31 cellular contexts compared by ENCODE assay signal in genomic region chr3:13177236-13177635, GRCh38.
"Had no signal": no experiment of that assay in that cellular context is flagged by ENCODE, and none has a peak within 500 bp of the region (broad histone marks: within the 10 kb centered on the region; RNA-seq: fewer than 3 reads in every experiment).

No MANE protein-coding gene starts in this region.

- H3K27me3 ChIP-seq: adrenal gland, ascending aorta, cardiac muscle cell had no signal

- DNase-seq: activated B cell treated with CpG ODN at 0.5 μM for 24 hours; activated CD4-positive, alpha-beta memory T cell treated with anti-CD3 and anti-CD28 coated beads for 36 hours; activated CD4-positive, alpha-beta T cell treated with anti-CD3 and anti-CD28 coated beads for 4 hours; activated CD4-positive, alpha-beta T cell treated with anti-CD3 and anti-CD28 coated beads, Interleukin-2, amount 10 ng/mL, durations not matched to agents 24 days and 14 days; activated CD4-positive, alpha-beta T cell treated with anti-CD3 and anti-CD28 coated beads, Interleukin-2, amount 50 U/mL, for 1 hour; activated CD4-positive, alpha-beta T cell treated with anti-CD3 and anti-CD28 coated beads, Interleukin-2, amount 50 U/mL, for 4 hours; activated CD4-positive, CD25-positive, alpha-beta regulatory T cell treated with anti-CD3 and anti-CD28 coated beads, Interleukin-2, amount 50 U/mL, for 72 hours; activated CD8-positive, alpha-beta memory T cell treated with anti-CD3 and anti-CD28 coated beads, Interleukin-2, amount 50 U/mL, for 4 hours; activated CD8-positive, alpha-beta T cell treated with anti-CD3 and anti-CD28 coated beads for 36 hours; activated effector memory CD4-positive, alpha-beta T cell treated with anti-CD3 and anti-CD28 coated beads, Interleukin-2, amount 50 U/mL, for 16 hours; activated gamma-delta T cell treated with Interleukin-2 at 50 U/mL for 16 hours; activated naive CD4-positive, alpha-beta T cell; activated naive CD4-positive, alpha-beta T cell treated with anti-CD3 and anti-CD28 coated beads for 36 hours; activated naive CD4-positive, alpha-beta T cell treated with anti-CD3 and anti-CD28 coated beads, Interleukin-2, amount 50 U/mL, for 16 hours; activated naive CD8-positive, alpha-beta T cell treated with anti-CD3 and anti-CD28 coated beads for 36 hours; activated T-cell treated with anti-CD3 and anti-CD28 coated beads for 4 hours; activated T-cell treated with anti-CD3 and anti-CD28 coated beads, Interleukin-2, amount 50 U/mL, for 1 hour; activated T-cell treated with anti-CD3 and anti-CD28 coated beads, Interleukin-2, amount 50 U/mL, for 4 hours; activated T-cell treated with anti-CD3 and anti-CD28 coated beads, Interleukin-2, amount 50 U/mL, for 72 hours; adrenal gland; amniotic stem cell; central memory CD4-positive, alpha-beta T cell; SW 1271; T-helper 1 cell; T-helper 2 cell; T-helper 9 cell had no signal

- H3K4me3 ChIP-seq: adrenal gland, ascending aorta, cardiac muscle cell had no signal

- H3K27ac ChIP-seq: adrenal gland, ascending aorta, cardiac muscle cell, VCaP had no signal

- ATAC-seq: activated CD8-positive, alpha-beta T cell treated with anti-CD3 and anti-CD28 coated beads for 36 hours; activated naive CD4-positive, alpha-beta T cell treated with anti-CD3 and anti-CD28 coated beads, Interleukin-2, amount 50 U/mL, for 72 hours; activated T-cell treated with anti-CD3 and anti-CD28 coated beads, Interleukin-2, amount 50 U/mL, for 4 hours; activated T-cell treated with anti-CD3 and anti-CD28 coated beads, Interleukin-2, amount 50 U/mL, for 72 hours; activated T-helper 17 cell treated with anti-CD3 and anti-CD28 coated beads, Interleukin-2, amount 50 U/mL, for 72 hours had no signal

- H3K4me1 ChIP-seq: adrenal gland, ascending aorta had no signal

- H3K36me3 ChIP-seq: adrenal gland, ascending aorta, cardiac muscle cell had no signal
